8 cellular contexts compared by ENCODE assay signal in genomic region chr2:197434541-197435513, GRCh38. TPM values are rescaled to one million over a fixed set of nuclear protein-coding genes. Genes with fewer than 3 reads are reported as not detected.
DNase-seq lines count a peak whose midpoint lies in the region; ATAC-seq, FAIRE-seq and TF ChIP-seq lines count a peak whose summit lies in the region.

A gene with protein sequence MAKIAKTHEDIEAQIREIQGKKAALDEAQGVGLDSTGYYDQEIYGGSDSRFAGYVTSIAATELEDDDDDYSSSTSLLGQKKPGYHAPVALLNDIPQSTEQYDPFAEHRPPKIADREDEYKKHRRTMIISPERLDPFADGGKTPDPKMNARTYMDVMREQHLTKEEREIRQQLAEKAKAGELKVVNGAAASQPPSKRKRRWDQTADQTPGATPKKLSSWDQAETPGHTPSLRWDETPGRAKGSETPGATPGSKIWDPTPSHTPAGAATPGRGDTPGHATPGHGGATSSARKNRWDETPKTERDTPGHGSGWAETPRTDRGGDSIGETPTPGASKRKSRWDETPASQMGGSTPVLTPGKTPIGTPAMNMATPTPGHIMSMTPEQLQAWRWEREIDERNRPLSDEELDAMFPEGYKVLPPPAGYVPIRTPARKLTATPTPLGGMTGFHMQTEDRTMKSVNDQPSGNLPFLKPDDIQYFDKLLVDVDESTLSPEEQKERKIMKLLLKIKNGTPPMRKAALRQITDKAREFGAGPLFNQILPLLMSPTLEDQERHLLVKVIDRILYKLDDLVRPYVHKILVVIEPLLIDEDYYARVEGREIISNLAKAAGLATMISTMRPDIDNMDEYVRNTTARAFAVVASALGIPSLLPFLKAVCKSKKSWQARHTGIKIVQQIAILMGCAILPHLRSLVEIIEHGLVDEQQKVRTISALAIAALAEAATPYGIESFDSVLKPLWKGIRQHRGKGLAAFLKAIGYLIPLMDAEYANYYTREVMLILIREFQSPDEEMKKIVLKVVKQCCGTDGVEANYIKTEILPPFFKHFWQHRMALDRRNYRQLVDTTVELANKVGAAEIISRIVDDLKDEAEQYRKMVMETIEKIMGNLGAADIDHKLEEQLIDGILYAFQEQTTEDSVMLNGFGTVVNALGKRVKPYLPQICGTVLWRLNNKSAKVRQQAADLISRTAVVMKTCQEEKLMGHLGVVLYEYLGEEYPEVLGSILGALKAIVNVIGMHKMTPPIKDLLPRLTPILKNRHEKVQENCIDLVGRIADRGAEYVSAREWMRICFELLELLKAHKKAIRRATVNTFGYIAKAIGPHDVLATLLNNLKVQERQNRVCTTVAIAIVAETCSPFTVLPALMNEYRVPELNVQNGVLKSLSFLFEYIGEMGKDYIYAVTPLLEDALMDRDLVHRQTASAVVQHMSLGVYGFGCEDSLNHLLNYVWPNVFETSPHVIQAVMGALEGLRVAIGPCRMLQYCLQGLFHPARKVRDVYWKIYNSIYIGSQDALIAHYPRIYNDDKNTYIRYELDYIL (minus strand): TSS chr2:197435028. CDS start chr2:197434999, 29 bp downstream.

- peak within 1 kb of the TSS; percentile 71 to 83 for H3K4me3 ChIP-seq in body of pancreas

- no peaks in the 10 kb centered on the region for H3K27me3 ChIP-seq in body of pancreas

- peak; percentile 90 for FAIRE-seq in TTC549 (lab: Jason Lieb, UNC)

- DNase-seq in NCI-H2107 treated with DMSO at 0.1 percent for 48 hours (lab: John Stamatoyannopoulos, UW; ENCODE audit: unreplicated experiment) (peak; percentile 96), body of pancreas (peak; percentile 98 to 99 (median 99)), iPS DF 19.7 (ENCODE audit: low read depth, low spot score) (peak; percentile 84), sciatic nerve (ENCODE audit: low spot score) (peak; percentile 99)

- peak; percentile 92 to 98 (median 97) for TF ChIP-seq POLR2A in body of pancreas (IDR thresholded peaks at IDR 0.05)

- H3K27ac ChIP-seq in 22Rv1 (peak within 1 kb of the TSS; percentile 91), body of pancreas (peak within 1 kb of the TSS; percentile 94 to 98 (median 96))

- ATAC-seq in GM18520 (IDR thresholded peaks at IDR 0.05; ENCODE audit: unreplicated experiment) (peak; percentile 86), HG03064 (IDR thresholded peaks at IDR 0.05; ENCODE audit: low read depth, unreplicated experiment) (peak; percentile 94), body of pancreas (peak; percentile 97), sciatic nerve (peak; percentile 99)

- H3K36me3 ChIP-seq in body of pancreas (replicated peaks in 1 of 2; ENCODE audit: insufficient read depth in 1 of 2, low read depth in 2 of 2): no peaks in the 10 kb centered on the region

- no peaks in the 10 kb centered on the region for H3K9me3 ChIP-seq in body of pancreas

- H3K4me1 ChIP-seq in body of pancreas: peaks cover 42% of the 10 kb centered on the region

- 0% methylated on average over 45 to 74 of the region's 74 CpGs for WGBS in body of pancreas, 2 donors

- intact Hi-C loops in body of pancreas (cut with DNase I) (no loop called here), sciatic nerve (cut with DNase I) (no loop called here)

- TF ChIP-seq CTCF in 22Rv1 (IDR thresholded peaks at IDR 0.05): no peak
- peak in 1 of 7 experiments; percentile 16 for TF ChIP-seq CTCF in body of pancreas (IDR thresholded peaks at IDR 0.05)

RNA-seq across cellular contexts. Expression of the gene that starts here (rescaled TPM):
- total RNA-seq in body of pancreas (100 to 1,000 TPM; 361 to 396 TPM), sciatic nerve (330 TPM)

Comparison
In these comparisons a context has a peak if more than half of its experiments do, and no peak if none do; other contexts are left out.
1. Peak in every context shown above with its lines: DNase-seq, ATAC-seq, H3K4me3 ChIP-seq and H3K27ac ChIP-seq.